In the genomic region with DNA sequence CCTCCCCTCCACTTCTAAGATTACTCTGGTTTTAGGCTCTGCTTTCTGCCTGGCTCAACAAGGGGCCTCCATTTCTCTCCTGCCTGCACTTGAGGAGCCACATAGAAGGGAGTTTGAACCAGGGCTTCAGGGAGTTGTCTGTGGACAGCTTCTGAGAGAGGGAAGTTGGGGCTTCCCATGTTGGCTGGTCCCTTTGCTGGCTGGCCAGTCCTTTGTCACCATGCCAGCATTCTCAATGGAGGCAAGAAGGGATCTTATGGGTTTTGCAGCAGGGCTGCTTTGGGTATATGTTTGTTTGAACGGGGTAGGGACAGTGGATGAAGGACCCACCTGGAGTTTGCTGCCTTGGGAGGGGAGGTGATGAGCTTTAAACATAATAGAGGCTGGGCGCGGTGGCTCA, we compare ENCODE assay signal across 15 cellular contexts.
A peak's percentile ranks its signal among the peaks of the same experiment; 100 is the strongest.
DNase-seq lines count a peak whose midpoint lies in the region; ATAC-seq, FAIRE-seq and TF ChIP-seq lines count a peak whose summit lies in the region.
"Had no signal": no experiment of that assay in that cellular context is flagged by ENCODE, and none has a peak within 500 bp of the region (broad histone marks: within the 10 kb centered on the region; RNA-seq: fewer than 3 reads in every experiment).

No MANE protein-coding gene starts in this region.

- no peaks in the 10 kb centered on the region for H3K9me3 Mint-ChIP-seq in activated CD4-positive, alpha-beta memory T cell treated with anti-CD3 and anti-CD28 coated beads, Interleukin-2, amount 10 ng/mL, durations not matched to agents 7 days and 5 days
- no peaks in the 10 kb centered on the region for H3K9me3 Mint-ChIP-seq in activated CD4-positive, alpha-beta memory T cell treated with anti-CD3 and anti-CD28 coated beads for 36 hours
- peaks cover 6% of the 10 kb centered on the region for H3K9me3 Mint-ChIP-seq in activated naive CD8-positive, alpha-beta T cell treated with anti-CD3 and anti-CD28 coated beads, Interleukin-2, amount 50 U/mL, for 24 hours
- H3K9me3 Mint-ChIP-seq: type B pancreatic cell had no signal

- no peak for ATAC-seq in activated naive CD8-positive, alpha-beta T cell treated with anti-CD3 and anti-CD28 coated beads, Interleukin-2, amount 50 U/mL, for 24 hours
- no peak for ATAC-seq in GM19351 (IDR thresholded peaks at IDR 0.05; ENCODE audit: unreplicated experiment)

- TF ChIP-seq POLR2A in spleen (IDR thresholded peaks at IDR 0.05): no peak

- no peak for TF ChIP-seq CTCF in spleen (IDR thresholded peaks at IDR 0.05 in 8 of 11, conservative IDR thresholded peaks at IDR 0.05 in 3 of 11)

- H3K27ac ChIP-seq in spleen: peak overlapping the region in 6 of 8 donors; percentile 66 to 85 (median 81)

- CTCF ChIA-PET in activated CD4-positive, alpha-beta memory T cell treated with anti-CD3 and anti-CD28 coated beads, Interleukin-2, amount 10 ng/mL, durations not matched to agents 7 days and 5 days (lab: Charles Lee): interaction anchor here (0.7 to 2.1 kb wide), 6 partner anchors 19 to 200 kb away, joined by 3 to 8 read pairs (median 4); no protein-coding TSS in a partner anchor
- CTCF ChIA-PET in activated CD4-positive, alpha-beta memory T cell treated with anti-CD3 and anti-CD28 coated beads for 36 hours (lab: Charles Lee): interaction anchor here (0.9 to 1.9 kb wide), 5 partner anchors 37 to 181 kb away, joined by 3 to 8 read pairs (median 6); no protein-coding TSS in a partner anchor

- H3K36me3 ChIP-seq in spleen (no peaks in the 10 kb centered on the region), HAP-1 (replicated peaks) (no peaks in the 10 kb centered on the region)

- peak overlapping the region; percentile 76 for H3K4me3 Mint-ChIP-seq in activated CD4-positive, alpha-beta memory T cell treated with anti-CD3 and anti-CD28 coated beads, Interleukin-2, amount 10 ng/mL, durations not matched to agents 7 days and 5 days
- H3K4me3 Mint-ChIP-seq in activated CD4-positive, alpha-beta memory T cell treated with anti-CD3 and anti-CD28 coated beads for 36 hours: no peak overlapping the region
- H3K4me3 Mint-ChIP-seq in activated naive CD8-positive, alpha-beta T cell treated with anti-CD3 and anti-CD28 coated beads, Interleukin-2, amount 50 U/mL, for 24 hours: no peak overlapping the region
- H3K4me3 Mint-ChIP-seq: type B pancreatic cell had no signal

- H3K36me3 Mint-ChIP-seq in activated CD4-positive, alpha-beta memory T cell treated with anti-CD3 and anti-CD28 coated beads, Interleukin-2, amount 10 ng/mL, durations not matched to agents 7 days and 5 days (ENCODE audit: low read depth): no peaks in the 10 kb centered on the region
- no peaks in the 10 kb centered on the region for H3K36me3 Mint-ChIP-seq in activated CD4-positive, alpha-beta memory T cell treated with anti-CD3 and anti-CD28 coated beads for 36 hours
- no peaks in the 10 kb centered on the region for H3K36me3 Mint-ChIP-seq in activated naive CD8-positive, alpha-beta T cell treated with anti-CD3 and anti-CD28 coated beads, Interleukin-2, amount 50 U/mL, for 24 hours (ENCODE audit: low read depth)
- H3K36me3 Mint-ChIP-seq: type B pancreatic cell had no signal

- no peaks in the 10 kb centered on the region for H3K4me1 Mint-ChIP-seq in activated CD4-positive, alpha-beta memory T cell treated with anti-CD3 and anti-CD28 coated beads, Interleukin-2, amount 10 ng/mL, durations not matched to agents 7 days and 5 days
- H3K4me1 Mint-ChIP-seq in activated CD4-positive, alpha-beta memory T cell treated with anti-CD3 and anti-CD28 coated beads for 36 hours (ENCODE audit: low read depth): peaks cover 10% of the 10 kb centered on the region
- H3K4me1 Mint-ChIP-seq in activated naive CD8-positive, alpha-beta T cell treated with anti-CD3 and anti-CD28 coated beads, Interleukin-2, amount 50 U/mL, for 24 hours: no peaks in the 10 kb centered on the region

- peaks cover 10 to 52% (median 42%) of the 10 kb centered on the region in 6 donors for H3K4me1 ChIP-seq in spleen
- H3K4me1 ChIP-seq in HAP-1: no peaks in the 10 kb centered on the region

- H3K4me3 ChIP-seq in spleen (peak overlapping the region in 3 of 8 donors; percentile 19 to 56 (median 32)), HAP-1 (no peak overlapping the region)

- H3K27ac Mint-ChIP-seq in activated CD4-positive, alpha-beta memory T cell treated with anti-CD3 and anti-CD28 coated beads, Interleukin-2, amount 10 ng/mL, durations not matched to agents 7 days and 5 days: no peak overlapping the region
- H3K27ac Mint-ChIP-seq in activated CD4-positive, alpha-beta memory T cell treated with anti-CD3 and anti-CD28 coated beads for 36 hours: no peak overlapping the region
- H3K27ac Mint-ChIP-seq in activated naive CD8-positive, alpha-beta T cell treated with anti-CD3 and anti-CD28 coated beads, Interleukin-2, amount 50 U/mL, for 24 hours: peak overlapping the region; percentile 85
- H3K27ac Mint-ChIP-seq: type B pancreatic cell had no signal

- no peak for DNase-seq in activated CD4-positive, alpha-beta memory T cell treated with anti-CD3 and anti-CD28 coated beads, Interleukin-2, amount 10 ng/mL, durations not matched to agents 7 days and 5 days
- no peak for DNase-seq in activated CD4-positive, alpha-beta memory T cell treated with anti-CD3 and anti-CD28 coated beads for 36 hours
- no peak for DNase-seq in GM18507 (ENCODE audit: extremely low spot score, insufficient read length, low read depth)
- no peak for DNase-seq in activated naive CD8-positive, alpha-beta T cell treated with anti-CD3 and anti-CD28 coated beads, Interleukin-2, amount 50 U/mL, for 24 hours
- DNase-seq in spleen: no peak
- DNase-seq in activated gamma-delta T cell (lab: John Stamatoyannopoulos, UW): no peak
- DNase-seq in HAP-1 (ENCODE audit: low spot score in 2 of 2): no peak
- DNase-seq: foreskin fibroblast, NCI-H187, NCI-H510A treated with DMSO at 0.1 percent for 48 hours, occipital lobe had no signal

- FAIRE-seq in GM18507 (lab: Jason Lieb, UNC): peak; percentile 38
- FAIRE-seq: endothelial cell of umbilical vein, H54 had no signal

- H3K9me3 ChIP-seq in spleen (no peaks in the 10 kb centered on the region), HAP-1 (no peaks in the 10 kb centered on the region)

- POLR2A ChIA-PET in activated CD4-positive, alpha-beta memory T cell treated with anti-CD3 and anti-CD28 coated beads, Interleukin-2, amount 10 ng/mL, durations not matched to agents 7 days and 5 days (lab: Charles Lee): interaction anchor here (1.2 to 3.1 kb wide), 4 partner anchors 15 to 37 kb away, joined by 3 to 17 read pairs (median 10); no protein-coding TSS in a partner anchor
- POLR2A ChIA-PET in activated CD4-positive, alpha-beta memory T cell treated with anti-CD3 and anti-CD28 coated beads for 36 hours (lab: Charles Lee): no interaction called here

- no peaks in the 10 kb centered on the region for H3K27me3 Mint-ChIP-seq in activated CD4-positive, alpha-beta memory T cell treated with anti-CD3 and anti-CD28 coated beads, Interleukin-2, amount 10 ng/mL, durations not matched to agents 7 days and 5 days
- no peaks in the 10 kb centered on the region for H3K27me3 Mint-ChIP-seq in activated CD4-positive, alpha-beta memory T cell treated with anti-CD3 and anti-CD28 coated beads for 36 hours
- H3K27me3 Mint-ChIP-seq in activated naive CD8-positive, alpha-beta T cell treated with anti-CD3 and anti-CD28 coated beads, Interleukin-2, amount 50 U/mL, for 24 hours: no peaks in the 10 kb centered on the region
- H3K27me3 Mint-ChIP-seq: type B pancreatic cell had no signal

- in situ Hi-C loops in HAP-1 (cut with MboI; ENCODE audit: low sequenced_read_pairs): no loop called here

- intact Hi-C loops in activated CD4-positive, alpha-beta memory T cell treated with anti-CD3 and anti-CD28 coated beads for 36 hours (cut with micrococcal nuclease): loop anchor here (2.0 kb wide), 1 partner anchor 125 kb away; a partner anchor contains a TSS
- intact Hi-C loops in spleen (cut with DNase I; ENCODE audit: low total_unique reads): no loop called here

- H3K27me3 ChIP-seq in spleen (replicated peaks in 1 of 7) (no peaks in the 10 kb centered on the region), HAP-1 (ENCODE audit: low read depth) (no peaks in the 10 kb centered on the region)

- 89 to 98% (median 92%) methylated on average over 3 of the region's 3 CpGs for WGBS in spleen, 5 donors
